1 cellular context compared by ENCODE assay signal in the genomic region with DNA sequence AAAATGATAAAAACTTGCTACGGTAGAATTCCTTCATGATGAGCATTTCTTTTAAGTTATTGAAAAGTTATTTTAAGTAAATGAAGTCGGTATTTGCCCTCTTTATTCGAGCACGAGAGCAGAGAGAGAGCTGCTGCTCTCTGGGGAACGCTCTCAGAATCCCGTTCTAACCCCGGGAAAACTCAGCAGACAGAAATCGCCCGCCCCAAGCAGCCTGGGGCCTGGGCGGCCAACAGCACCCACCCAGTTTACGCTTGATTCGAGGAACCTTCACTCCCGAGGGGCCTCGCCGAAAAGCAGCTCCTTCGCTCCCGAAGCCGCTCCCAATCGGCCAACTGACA.
TF ChIP-seq lines count a peak whose summit lies in the region.

No MANE protein-coding gene starts in this region.

TF ChIP-seq in HepG2, 621 proteins besides CTCF, POLR2A, EP300 and RAD21:
- TF ChIP-seq POLR2G (IDR thresholded peaks at IDR 0.05; ENCODE audit: low read depth, low read length) (peak; percentile 6; the same call in 1 of the 2 replicates), ZNF878 (CRISPR knock-in tag; IDR thresholded peaks at IDR 0.05) (0 out of 2 replicates have a peak, but pooled peaks have one; percentile 29), TFE3 (CRISPR knock-in tag; IDR thresholded peaks at IDR 0.05) (no peak)
